ENCODE assay signal across 1 cellular context in the genomic region with DNA sequence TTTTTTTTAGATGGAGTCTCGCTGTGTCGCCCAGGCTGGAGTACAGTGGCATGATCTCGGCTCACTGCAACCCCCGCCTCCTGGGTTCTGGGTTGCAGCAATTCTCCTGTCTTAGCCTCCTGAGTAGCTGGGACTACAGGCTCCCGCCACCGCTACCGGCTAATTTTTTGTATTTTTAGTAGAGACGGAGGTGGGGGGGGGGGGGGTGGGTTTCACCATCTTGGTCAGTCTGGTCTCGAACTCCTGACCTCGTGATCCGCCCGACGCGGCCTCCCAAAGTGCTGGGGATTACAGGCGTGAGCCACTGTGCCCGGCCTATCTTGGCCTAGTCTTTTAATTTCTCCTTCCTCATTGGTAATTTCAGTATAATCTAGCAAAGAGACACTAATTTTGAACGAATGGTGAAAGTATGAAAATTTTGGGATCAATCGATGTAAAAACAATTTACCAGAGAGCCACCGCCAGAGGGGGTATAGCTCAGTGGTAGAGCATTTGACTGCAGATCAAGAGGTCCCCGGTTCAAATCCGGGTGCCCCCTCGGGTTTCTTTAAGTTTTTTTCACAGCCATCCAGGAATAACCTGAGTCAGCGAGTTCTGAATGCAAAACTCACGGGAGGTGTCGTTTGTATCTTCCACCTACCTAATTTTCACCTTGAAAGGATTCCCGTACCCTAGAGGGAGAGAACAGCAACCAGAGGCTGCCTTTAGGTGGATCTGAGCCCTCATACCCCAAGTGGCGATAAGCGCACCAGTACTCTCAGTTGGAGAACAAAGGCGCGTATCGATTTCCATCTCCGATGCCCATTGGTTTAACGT.
TF ChIP-seq lines count a peak whose summit lies in the region.

No MANE protein-coding gene starts in this region.

TF ChIP-seq in HepG2, 621 proteins besides CTCF, POLR2A, EP300 and RAD21 (continued from another document and continues in another):
- TF ChIP-seq, protein P1, sequence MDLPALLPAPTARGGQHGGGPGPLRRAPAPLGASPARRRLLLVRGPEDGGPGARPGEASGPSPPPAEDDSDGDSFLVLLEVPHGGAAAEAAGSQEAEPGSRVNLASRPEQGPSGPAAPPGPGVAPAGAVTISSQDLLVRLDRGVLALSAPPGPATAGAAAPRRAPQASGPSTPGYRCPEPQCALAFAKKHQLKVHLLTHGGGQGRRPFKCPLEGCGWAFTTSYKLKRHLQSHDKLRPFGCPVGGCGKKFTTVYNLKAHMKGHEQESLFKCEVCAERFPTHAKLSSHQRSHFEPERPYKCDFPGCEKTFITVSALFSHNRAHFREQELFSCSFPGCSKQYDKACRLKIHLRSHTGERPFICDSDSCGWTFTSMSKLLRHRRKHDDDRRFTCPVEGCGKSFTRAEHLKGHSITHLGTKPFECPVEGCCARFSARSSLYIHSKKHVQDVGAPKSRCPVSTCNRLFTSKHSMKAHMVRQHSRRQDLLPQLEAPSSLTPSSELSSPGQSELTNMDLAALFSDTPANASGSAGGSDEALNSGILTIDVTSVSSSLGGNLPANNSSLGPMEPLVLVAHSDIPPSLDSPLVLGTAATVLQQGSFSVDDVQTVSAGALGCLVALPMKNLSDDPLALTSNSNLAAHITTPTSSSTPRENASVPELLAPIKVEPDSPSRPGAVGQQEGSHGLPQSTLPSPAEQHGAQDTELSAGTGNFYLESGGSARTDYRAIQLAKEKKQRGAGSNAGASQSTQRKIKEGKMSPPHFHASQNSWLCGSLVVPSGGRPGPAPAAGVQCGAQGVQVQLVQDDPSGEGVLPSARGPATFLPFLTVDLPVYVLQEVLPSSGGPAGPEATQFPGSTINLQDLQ (CRISPR knock-in tag; IDR thresholded peaks at IDR 0.05), result no peak
- TF ChIP-seq JUND (CRISPR knock-in tag; IDR thresholded peaks at IDR 0.05) (no peak), FOXK1 (CRISPR knock-in tag; IDR thresholded peaks at IDR 0.05; ENCODE audit: borderline replicate concordance, low read depth) (no peak; the same call in 1 of the 2 replicates), NFKB2 (CRISPR knock-in tag; IDR thresholded peaks at IDR 0.05; ENCODE audit: borderline replicate concordance) (no peak), ZNF160 (CRISPR knock-in tag; IDR thresholded peaks at IDR 0.05) (no peak), ZNF432 (CRISPR knock-in tag; IDR thresholded peaks at IDR 0.05; ENCODE audit: borderline replicate concordance) (no peak), BORCS8-MEF2B (CRISPR knock-in tag; IDR thresholded peaks at IDR 0.05) (no peak), ZNF10 (CRISPR knock-in tag; IDR thresholded peaks at IDR 0.05; ENCODE audit: borderline replicate concordance, low read depth) (no peak), ISL2 (CRISPR knock-in tag; IDR thresholded peaks at IDR 0.05) (peak; percentile 55), YEATS2 (CRISPR knock-in tag; IDR thresholded peaks at IDR 0.05; ENCODE audit: borderline replicate concordance) (no peak), ZNF629 (CRISPR knock-in tag; conservative IDR thresholded peaks at IDR 0.05) (peak; percentile 44; the same call in 1 of the 2 replicates), HDAC2 (CRISPR knock-in tag; IDR thresholded peaks at IDR 0.05) (peak; percentile 49; the same call in 1 of the 2 replicates), ZNF761 (CRISPR knock-in tag; conservative IDR thresholded peaks at IDR 0.05) (no peak), ONECUT2 (CRISPR knock-in tag; IDR thresholded peaks at IDR 0.05) (peak; percentile 77), ZNF652 (CRISPR knock-in tag; IDR thresholded peaks at IDR 0.05; ENCODE audit: borderline replicate concordance, low read depth) (no peak), ZNF550 (CRISPR knock-in tag; IDR thresholded peaks at IDR 0.05; ENCODE audit: borderline replicate concordance) (no peak), ZNF253 (CRISPR knock-in tag; IDR thresholded peaks at IDR 0.05; ENCODE audit: borderline replicate concordance) (no peak)
- TF ChIP-seq, protein P2, sequence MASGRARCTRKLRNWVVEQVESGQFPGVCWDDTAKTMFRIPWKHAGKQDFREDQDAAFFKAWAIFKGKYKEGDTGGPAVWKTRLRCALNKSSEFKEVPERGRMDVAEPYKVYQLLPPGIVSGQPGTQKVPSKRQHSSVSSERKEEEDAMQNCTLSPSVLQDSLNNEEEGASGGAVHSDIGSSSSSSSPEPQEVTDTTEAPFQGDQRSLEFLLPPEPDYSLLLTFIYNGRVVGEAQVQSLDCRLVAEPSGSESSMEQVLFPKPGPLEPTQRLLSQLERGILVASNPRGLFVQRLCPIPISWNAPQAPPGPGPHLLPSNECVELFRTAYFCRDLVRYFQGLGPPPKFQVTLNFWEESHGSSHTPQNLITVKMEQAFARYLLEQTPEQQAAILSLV (CRISPR knock-in tag; IDR thresholded peaks at IDR 0.05; ENCODE audit: borderline replicate concordance), result no peak
- TF ChIP-seq, protein P3, sequence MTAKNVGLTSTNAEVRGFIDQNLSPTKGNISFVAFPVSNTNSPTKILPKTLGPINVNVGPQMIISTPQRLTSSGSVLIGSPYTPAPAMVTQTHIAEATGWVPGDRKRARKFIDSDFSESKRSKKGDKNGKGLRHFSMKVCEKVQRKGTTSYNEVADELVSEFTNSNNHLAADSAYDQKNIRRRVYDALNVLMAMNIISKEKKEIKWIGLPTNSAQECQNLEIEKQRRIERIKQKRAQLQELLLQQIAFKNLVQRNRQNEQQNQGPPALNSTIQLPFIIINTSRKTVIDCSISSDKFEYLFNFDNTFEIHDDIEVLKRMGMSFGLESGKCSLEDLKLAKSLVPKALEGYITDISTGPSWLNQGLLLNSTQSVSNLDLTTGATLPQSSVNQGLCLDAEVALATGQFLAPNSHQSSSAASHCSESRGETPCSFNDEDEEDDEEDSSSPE (CRISPR knock-in tag; IDR thresholded peaks at IDR 0.05), result peak; percentile 15; the same call in 1 of the 2 replicates
- TF ChIP-seq, protein P4, sequence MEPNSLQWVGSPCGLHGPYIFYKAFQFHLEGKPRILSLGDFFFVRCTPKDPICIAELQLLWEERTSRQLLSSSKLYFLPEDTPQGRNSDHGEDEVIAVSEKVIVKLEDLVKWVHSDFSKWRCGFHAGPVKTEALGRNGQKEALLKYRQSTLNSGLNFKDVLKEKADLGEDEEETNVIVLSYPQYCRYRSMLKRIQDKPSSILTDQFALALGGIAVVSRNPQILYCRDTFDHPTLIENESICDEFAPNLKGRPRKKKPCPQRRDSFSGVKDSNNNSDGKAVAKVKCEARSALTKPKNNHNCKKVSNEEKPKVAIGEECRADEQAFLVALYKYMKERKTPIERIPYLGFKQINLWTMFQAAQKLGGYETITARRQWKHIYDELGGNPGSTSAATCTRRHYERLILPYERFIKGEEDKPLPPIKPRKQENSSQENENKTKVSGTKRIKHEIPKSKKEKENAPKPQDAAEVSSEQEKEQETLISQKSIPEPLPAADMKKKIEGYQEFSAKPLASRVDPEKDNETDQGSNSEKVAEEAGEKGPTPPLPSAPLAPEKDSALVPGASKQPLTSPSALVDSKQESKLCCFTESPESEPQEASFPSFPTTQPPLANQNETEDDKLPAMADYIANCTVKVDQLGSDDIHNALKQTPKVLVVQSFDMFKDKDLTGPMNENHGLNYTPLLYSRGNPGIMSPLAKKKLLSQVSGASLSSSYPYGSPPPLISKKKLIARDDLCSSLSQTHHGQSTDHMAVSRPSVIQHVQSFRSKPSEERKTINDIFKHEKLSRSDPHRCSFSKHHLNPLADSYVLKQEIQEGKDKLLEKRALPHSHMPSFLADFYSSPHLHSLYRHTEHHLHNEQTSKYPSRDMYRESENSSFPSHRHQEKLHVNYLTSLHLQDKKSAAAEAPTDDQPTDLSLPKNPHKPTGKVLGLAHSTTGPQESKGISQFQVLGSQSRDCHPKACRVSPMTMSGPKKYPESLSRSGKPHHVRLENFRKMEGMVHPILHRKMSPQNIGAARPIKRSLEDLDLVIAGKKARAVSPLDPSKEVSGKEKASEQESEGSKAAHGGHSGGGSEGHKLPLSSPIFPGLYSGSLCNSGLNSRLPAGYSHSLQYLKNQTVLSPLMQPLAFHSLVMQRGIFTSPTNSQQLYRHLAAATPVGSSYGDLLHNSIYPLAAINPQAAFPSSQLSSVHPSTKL (CRISPR knock-in tag; IDR thresholded peaks at IDR 0.05), result no peak
- TF ChIP-seq, protein P5, sequence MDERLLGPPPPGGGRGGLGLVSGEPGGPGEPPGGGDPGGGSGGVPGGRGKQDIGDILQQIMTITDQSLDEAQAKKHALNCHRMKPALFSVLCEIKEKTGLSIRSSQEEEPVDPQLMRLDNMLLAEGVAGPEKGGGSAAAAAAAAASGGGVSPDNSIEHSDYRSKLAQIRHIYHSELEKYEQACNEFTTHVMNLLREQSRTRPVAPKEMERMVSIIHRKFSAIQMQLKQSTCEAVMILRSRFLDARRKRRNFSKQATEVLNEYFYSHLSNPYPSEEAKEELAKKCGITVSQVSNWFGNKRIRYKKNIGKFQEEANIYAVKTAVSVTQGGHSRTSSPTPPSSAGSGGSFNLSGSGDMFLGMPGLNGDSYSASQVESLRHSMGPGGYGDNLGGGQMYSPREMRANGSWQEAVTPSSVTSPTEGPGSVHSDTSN (CRISPR knock-in tag; IDR thresholded peaks at IDR 0.05), result no peak
- TF ChIP-seq, protein P6, sequence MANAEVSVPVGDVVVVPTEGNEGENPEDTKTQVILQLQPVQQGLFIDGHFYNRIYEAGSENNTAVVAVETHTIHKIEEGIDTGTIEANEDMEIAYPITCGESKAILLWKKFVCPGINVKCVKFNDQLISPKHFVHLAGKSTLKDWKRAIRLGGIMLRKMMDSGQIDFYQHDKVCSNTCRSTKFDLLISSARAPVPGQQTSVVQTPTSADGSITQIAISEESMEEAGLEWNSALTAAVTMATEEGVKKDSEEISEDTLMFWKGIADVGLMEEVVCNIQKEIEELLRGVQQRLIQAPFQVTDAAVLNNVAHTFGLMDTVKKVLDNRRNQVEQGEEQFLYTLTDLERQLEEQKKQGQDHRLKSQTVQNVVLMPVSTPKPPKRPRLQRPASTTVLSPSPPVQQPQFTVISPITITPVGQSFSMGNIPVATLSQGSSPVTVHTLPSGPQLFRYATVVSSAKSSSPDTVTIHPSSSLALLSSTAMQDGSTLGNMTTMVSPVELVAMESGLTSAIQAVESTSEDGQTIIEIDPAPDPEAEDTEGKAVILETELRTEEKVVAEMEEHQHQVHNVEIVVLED (CRISPR knock-in tag; IDR thresholded peaks at IDR 0.05; ENCODE audit: borderline replicate concordance), result peak; percentile 10; the same call in 1 of the 2 replicates
- TF ChIP-seq, protein P7, sequence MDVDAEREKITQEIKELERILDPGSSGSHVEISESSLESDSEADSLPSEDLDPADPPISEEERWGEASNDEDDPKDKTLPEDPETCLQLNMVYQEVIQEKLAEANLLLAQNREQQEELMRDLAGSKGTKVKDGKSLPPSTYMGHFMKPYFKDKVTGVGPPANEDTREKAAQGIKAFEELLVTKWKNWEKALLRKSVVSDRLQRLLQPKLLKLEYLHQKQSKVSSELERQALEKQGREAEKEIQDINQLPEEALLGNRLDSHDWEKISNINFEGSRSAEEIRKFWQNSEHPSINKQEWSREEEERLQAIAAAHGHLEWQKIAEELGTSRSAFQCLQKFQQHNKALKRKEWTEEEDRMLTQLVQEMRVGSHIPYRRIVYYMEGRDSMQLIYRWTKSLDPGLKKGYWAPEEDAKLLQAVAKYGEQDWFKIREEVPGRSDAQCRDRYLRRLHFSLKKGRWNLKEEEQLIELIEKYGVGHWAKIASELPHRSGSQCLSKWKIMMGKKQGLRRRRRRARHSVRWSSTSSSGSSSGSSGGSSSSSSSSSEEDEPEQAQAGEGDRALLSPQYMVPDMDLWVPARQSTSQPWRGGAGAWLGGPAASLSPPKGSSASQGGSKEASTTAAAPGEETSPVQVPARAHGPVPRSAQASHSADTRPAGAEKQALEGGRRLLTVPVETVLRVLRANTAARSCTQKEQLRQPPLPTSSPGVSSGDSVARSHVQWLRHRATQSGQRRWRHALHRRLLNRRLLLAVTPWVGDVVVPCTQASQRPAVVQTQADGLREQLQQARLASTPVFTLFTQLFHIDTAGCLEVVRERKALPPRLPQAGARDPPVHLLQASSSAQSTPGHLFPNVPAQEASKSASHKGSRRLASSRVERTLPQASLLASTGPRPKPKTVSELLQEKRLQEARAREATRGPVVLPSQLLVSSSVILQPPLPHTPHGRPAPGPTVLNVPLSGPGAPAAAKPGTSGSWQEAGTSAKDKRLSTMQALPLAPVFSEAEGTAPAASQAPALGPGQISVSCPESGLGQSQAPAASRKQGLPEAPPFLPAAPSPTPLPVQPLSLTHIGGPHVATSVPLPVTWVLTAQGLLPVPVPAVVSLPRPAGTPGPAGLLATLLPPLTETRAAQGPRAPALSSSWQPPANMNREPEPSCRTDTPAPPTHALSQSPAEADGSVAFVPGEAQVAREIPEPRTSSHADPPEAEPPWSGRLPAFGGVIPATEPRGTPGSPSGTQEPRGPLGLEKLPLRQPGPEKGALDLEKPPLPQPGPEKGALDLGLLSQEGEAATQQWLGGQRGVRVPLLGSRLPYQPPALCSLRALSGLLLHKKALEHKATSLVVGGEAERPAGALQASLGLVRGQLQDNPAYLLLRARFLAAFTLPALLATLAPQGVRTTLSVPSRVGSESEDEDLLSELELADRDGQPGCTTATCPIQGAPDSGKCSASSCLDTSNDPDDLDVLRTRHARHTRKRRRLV (CRISPR knock-in tag; IDR thresholded peaks at IDR 0.05), result no peak
- TF ChIP-seq, protein P8, sequence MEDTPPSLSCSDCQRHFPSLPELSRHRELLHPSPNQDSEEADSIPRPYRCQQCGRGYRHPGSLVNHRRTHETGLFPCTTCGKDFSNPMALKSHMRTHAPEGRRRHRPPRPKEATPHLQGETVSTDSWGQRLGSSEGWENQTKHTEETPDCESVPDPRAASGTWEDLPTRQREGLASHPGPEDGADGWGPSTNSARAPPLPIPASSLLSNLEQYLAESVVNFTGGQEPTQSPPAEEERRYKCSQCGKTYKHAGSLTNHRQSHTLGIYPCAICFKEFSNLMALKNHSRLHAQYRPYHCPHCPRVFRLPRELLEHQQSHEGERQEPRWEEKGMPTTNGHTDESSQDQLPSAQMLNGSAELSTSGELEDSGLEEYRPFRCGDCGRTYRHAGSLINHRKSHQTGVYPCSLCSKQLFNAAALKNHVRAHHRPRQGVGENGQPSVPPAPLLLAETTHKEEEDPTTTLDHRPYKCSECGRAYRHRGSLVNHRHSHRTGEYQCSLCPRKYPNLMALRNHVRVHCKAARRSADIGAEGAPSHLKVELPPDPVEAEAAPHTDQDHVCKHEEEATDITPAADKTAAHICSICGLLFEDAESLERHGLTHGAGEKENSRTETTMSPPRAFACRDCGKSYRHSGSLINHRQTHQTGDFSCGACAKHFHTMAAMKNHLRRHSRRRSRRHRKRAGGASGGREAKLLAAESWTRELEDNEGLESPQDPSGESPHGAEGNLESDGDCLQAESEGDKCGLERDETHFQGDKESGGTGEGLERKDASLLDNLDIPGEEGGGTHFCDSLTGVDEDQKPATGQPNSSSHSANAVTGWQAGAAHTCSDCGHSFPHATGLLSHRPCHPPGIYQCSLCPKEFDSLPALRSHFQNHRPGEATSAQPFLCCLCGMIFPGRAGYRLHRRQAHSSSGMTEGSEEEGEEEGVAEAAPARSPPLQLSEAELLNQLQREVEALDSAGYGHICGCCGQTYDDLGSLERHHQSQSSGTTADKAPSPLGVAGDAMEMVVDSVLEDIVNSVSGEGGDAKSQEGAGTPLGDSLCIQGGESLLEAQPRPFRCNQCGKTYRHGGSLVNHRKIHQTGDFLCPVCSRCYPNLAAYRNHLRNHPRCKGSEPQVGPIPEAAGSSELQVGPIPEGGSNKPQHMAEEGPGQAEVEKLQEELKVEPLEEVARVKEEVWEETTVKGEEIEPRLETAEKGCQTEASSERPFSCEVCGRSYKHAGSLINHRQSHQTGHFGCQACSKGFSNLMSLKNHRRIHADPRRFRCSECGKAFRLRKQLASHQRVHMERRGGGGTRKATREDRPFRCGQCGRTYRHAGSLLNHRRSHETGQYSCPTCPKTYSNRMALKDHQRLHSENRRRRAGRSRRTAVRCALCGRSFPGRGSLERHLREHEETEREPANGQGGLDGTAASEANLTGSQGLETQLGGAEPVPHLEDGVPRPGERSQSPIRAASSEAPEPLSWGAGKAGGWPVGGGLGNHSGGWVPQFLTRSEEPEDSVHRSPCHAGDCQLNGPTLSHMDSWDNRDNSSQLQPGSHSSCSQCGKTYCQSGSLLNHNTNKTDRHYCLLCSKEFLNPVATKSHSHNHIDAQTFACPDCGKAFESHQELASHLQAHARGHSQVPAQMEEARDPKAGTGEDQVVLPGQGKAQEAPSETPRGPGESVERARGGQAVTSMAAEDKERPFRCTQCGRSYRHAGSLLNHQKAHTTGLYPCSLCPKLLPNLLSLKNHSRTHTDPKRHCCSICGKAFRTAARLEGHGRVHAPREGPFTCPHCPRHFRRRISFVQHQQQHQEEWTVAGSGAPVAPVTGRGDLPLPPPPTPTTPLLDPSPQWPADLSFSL (CRISPR knock-in tag; IDR thresholded peaks at IDR 0.05), result no peak
